1 cellular context compared by ENCODE assay signal in genomic region chr13:109700176-109700575, GRCh38.
TF ChIP-seq lines count a peak whose summit lies in the region.

No MANE protein-coding gene starts in this region.

TF ChIP-seq in HEK293, 187 proteins besides CTCF, POLR2A, EP300 and RAD21 (continued from another document):
- TF ChIP-seq ZNF513 (tag by site-specific recombination; IDR thresholded peaks at IDR 0.05) (no peak), ZNF223 (tag by site-specific recombination; IDR thresholded peaks at IDR 0.05) (no peak), ZBTB17 (tag by site-specific recombination; IDR thresholded peaks at IDR 0.05) (peak; percentile 88), SP3 (tag by site-specific recombination; IDR thresholded peaks at IDR 0.05) (peak; percentile 41; the same call in 1 of the 2 replicates), KLF17 (tag by site-specific recombination; IDR thresholded peaks at IDR 0.05) (0 out of 2 replicates have a peak, but pooled peaks have one; percentile 13), ZNF335 (tag by site-specific recombination; conservative IDR thresholded peaks at IDR 0.05) (peak; percentile 58), FEZF1 (tag by site-specific recombination; IDR thresholded peaks at IDR 0.05) (peak; percentile 16; the same call in 1 of the 2 replicates), OSR2 (tag by site-specific recombination; IDR thresholded peaks at IDR 0.05) (no peak), REST (tag by site-specific recombination; IDR thresholded peaks at IDR 0.05) (peak; percentile 74), ZNF280C (tag by site-specific recombination; IDR thresholded peaks at IDR 0.05) (no peak), MYNN (tag by site-specific recombination; IDR thresholded peaks at IDR 0.05; ENCODE audit: borderline replicate concordance) (no peak), ZNF747 (tag by site-specific recombination; IDR thresholded peaks at IDR 0.05) (no peak), IKZF3 (tag by site-specific recombination; IDR thresholded peaks at IDR 0.05) (0 out of 2 replicates have a peak, but pooled peaks have one; percentile 12), ZNF350 (tag by site-specific recombination; IDR thresholded peaks at IDR 0.05) (no peak), ZNF830 (tag by site-specific recombination; IDR thresholded peaks at IDR 0.05; ENCODE audit: low read depth) (no peak), ZNF302 (tag by site-specific recombination; IDR thresholded peaks at IDR 0.05; ENCODE audit: low read depth) (no peak), ZFP37 (tag by site-specific recombination; IDR thresholded peaks at IDR 0.05) (no peak), ZFHX2 (tag by site-specific recombination; conservative IDR thresholded peaks at IDR 0.05) (peak; percentile 21; the same call in 1 of the 2 replicates), PRDM10 (tag by site-specific recombination; IDR thresholded peaks at IDR 0.05) (no peak), GLI4 (tag by site-specific recombination; IDR thresholded peaks at IDR 0.05) (no peak), BCL11B (tag by site-specific recombination; IDR thresholded peaks at IDR 0.05; ENCODE audit: low read depth) (no peak), PATZ1 (tag by site-specific recombination; IDR thresholded peaks at IDR 0.05) (no peak), PRDM6 (tag by site-specific recombination; IDR thresholded peaks at IDR 0.05) (peak; percentile 74), ZNF521 (tag by site-specific recombination; IDR thresholded peaks at IDR 0.05) (no peak), ZNF157 (tag by site-specific recombination; IDR thresholded peaks at IDR 0.05) (no peak), SP7 (tag by site-specific recombination; IDR thresholded peaks at IDR 0.05) (peak; percentile 50)
